ENCODE assay signal across 20 cellular contexts in the genomic region with DNA sequence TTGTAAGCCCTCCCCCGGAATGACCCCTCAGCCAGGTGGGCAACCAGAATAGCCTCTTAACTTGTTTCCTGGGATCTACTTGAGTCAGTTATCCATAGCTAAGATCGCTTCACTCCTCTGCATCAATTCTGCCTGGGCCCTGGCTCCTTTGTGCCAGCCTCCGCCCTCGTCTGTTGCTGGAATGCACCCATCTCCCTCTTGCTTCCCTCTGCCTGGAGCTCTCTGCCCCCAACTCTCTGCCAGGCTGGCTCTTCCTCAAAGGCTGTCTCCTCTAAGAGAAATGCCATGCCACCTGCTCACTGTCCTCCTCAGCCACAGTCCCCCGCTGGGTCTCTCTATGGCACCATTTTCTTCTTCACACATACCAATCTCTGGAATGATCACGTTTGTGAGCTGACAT.
"Had no signal": no experiment of that assay in that cellular context is flagged by ENCODE, and none has a peak within 500 bp of the region (broad histone marks: within the 10 kb centered on the region; RNA-seq: fewer than 3 reads in every experiment).

No MANE protein-coding gene starts in this region.

- H3K4me3 Mint-ChIP-seq: natural killer cell, neural crest cell had no signal

- DNase-seq: cerebellar nuclear complex; effector CD4-positive, alpha-beta T cell; left cardiac atrium; left ventricle myocardium superior; mesendoderm; mucosa of descending colon; natural killer cell; psoas muscle; retina; small intestine; stimulated activated CD4-positive, alpha-beta T cell treated with anti-CD3 and anti-CD28 coated beads, Interleukin-12 subunit alpha, Interleukin-12 subunit beta, amount 100 ng/mL, for 4 hours; stimulated activated naive CD4-positive, alpha-beta T cell; stomach; thyroid gland; upper lobe of left lung; uterus had no signal

- H3K27ac ChIP-seq: cardiac muscle cell, pancreas, psoas muscle, stomach, thyroid gland, upper lobe of left lung, uterus had no signal

- H3K36me3 ChIP-seq: cardiac muscle cell, pancreas, thyroid gland, upper lobe of left lung, uterus had no signal

- H3K27ac Mint-ChIP-seq: natural killer cell had no signal

- H3K27me3 ChIP-seq: cardiac muscle cell, pancreas, stomach, thyroid gland, upper lobe of left lung, uterus had no signal

- H3K36me3 Mint-ChIP-seq: natural killer cell had no signal

- H3K9me3 Mint-ChIP-seq: natural killer cell had no signal

- H3K4me1 ChIP-seq: pancreas, psoas muscle, stomach, thyroid gland, upper lobe of left lung, uterus had no signal

- H3K9me3 ChIP-seq: mucosa of descending colon, pancreas, psoas muscle, stomach, thyroid gland, upper lobe of left lung, uterus had no signal

- ATAC-seq: mucosa of descending colon, natural killer cell, pancreas had no signal

- H3K4me1 Mint-ChIP-seq: natural killer cell, neural crest cell had no signal

- H3K4me3 ChIP-seq: cardiac muscle cell, lung, mucosa of descending colon, pancreas, psoas muscle, stomach, thyroid gland, upper lobe of left lung, uterus had no signal
